In genomic region chr12:85390281-85390680, GRCh38 we compare ENCODE assay signal across 17 cellular contexts.
"Had no signal": no experiment of that assay in that cellular context is flagged by ENCODE, and none has a peak within 500 bp of the region (broad histone marks: within the 10 kb centered on the region; RNA-seq: fewer than 3 reads in every experiment).

No MANE protein-coding gene starts in this region.

- DNase-seq: erythroblast; foreskin keratinocyte; head of caudate nucleus; kidney; left cardiac atrium; left ventricle myocardium superior; mammary epithelial cell; naive thymus-derived CD4-positive, alpha-beta T cell; nephron progenitor cell; psoas muscle; spleen; stimulated activated CD4-positive, alpha-beta T cell treated with anti-CD3 and anti-CD28 coated beads, Interleukin-2, amount 100 ng/mL, for 24 hours; stimulated activated CD4-positive, alpha-beta T cell treated with anti-CD3 and anti-CD28 coated beads, Interleukin-4, amount 100 ng/mL, for 4 hours; stimulated activated naive B cell treated with anti-CD40 and anti-IgM and Interleukin-4, amounts not matched to agents 10 μg/mL and 1 μg/mL and 100 μg/mL, for 72 hours; stomach; substantia nigra had no signal

- H3K4me3 ChIP-seq: hepatocyte, psoas muscle, spleen, stomach had no signal
